In genomic region chr1:43009274-43009673, GRCh38 we compare ENCODE assay signal across 1 cellular context.
TF ChIP-seq lines count a peak whose summit lies in the region.

No MANE protein-coding gene starts in this region.

TF ChIP-seq in K562, 482 proteins besides CTCF, POLR2A, EP300 and RAD21 (continued from another document):
- TF ChIP-seq UBTF (IDR thresholded peaks at IDR 0.05; ENCODE audit: borderline replicate concordance in 1 of 2, low read depth in 2 of 2, low read length in 2 of 2) (no peak), ZNF830 (CRISPR knock-in tag; IDR thresholded peaks at IDR 0.05) (no peak), AFF4 (CRISPR knock-in tag; IDR thresholded peaks at IDR 0.05) (no peak), CBFA2T3 (IDR thresholded peaks at IDR 0.05) (peak; percentile 5; the same call in 1 of the 2 replicates), CHD1 (IDR thresholded peaks at IDR 0.05; ENCODE audit: low read length) (no peak), CUX1 (CRISPR knock-in tag; IDR thresholded peaks at IDR 0.05) (no peak), ZNF311 (CRISPR knock-in tag; IDR thresholded peaks at IDR 0.05) (no peak), SMARCA5 (IDR thresholded peaks at IDR 0.05) (no peak), RNF2 (IDR thresholded peaks at IDR 0.05) (no peak), BMI1 (IDR thresholded peaks at IDR 0.05; ENCODE audit: low read length) (no peak), SMARCB1 (IDR thresholded peaks at IDR 0.05; ENCODE audit: insufficient read length, low read depth) (no peak), POLR3G (IDR thresholded peaks at IDR 0.05; ENCODE audit: extremely low read depth, insufficient read length, insufficient replicate concordance) (no peak), ZNF354B (CRISPR knock-in tag; IDR thresholded peaks at IDR 0.05) (no peak), ILF3 (IDR thresholded peaks at IDR 0.05; ENCODE audit: borderline replicate concordance) (no peak), TRIM24 (IDR thresholded peaks at IDR 0.05) (no peak), GTF2A2 (tag; IDR thresholded peaks at IDR 0.05) (no peak), SRSF9 (IDR thresholded peaks at IDR 0.05; ENCODE audit: borderline replicate concordance, low read depth, low read length) (no peak), ZNF395 (CRISPR knock-in tag; IDR thresholded peaks at IDR 0.05) (no peak), ZNF224 (CRISPR knock-in tag; IDR thresholded peaks at IDR 0.05) (no peak)
- TF ChIP-seq, protein P1, sequence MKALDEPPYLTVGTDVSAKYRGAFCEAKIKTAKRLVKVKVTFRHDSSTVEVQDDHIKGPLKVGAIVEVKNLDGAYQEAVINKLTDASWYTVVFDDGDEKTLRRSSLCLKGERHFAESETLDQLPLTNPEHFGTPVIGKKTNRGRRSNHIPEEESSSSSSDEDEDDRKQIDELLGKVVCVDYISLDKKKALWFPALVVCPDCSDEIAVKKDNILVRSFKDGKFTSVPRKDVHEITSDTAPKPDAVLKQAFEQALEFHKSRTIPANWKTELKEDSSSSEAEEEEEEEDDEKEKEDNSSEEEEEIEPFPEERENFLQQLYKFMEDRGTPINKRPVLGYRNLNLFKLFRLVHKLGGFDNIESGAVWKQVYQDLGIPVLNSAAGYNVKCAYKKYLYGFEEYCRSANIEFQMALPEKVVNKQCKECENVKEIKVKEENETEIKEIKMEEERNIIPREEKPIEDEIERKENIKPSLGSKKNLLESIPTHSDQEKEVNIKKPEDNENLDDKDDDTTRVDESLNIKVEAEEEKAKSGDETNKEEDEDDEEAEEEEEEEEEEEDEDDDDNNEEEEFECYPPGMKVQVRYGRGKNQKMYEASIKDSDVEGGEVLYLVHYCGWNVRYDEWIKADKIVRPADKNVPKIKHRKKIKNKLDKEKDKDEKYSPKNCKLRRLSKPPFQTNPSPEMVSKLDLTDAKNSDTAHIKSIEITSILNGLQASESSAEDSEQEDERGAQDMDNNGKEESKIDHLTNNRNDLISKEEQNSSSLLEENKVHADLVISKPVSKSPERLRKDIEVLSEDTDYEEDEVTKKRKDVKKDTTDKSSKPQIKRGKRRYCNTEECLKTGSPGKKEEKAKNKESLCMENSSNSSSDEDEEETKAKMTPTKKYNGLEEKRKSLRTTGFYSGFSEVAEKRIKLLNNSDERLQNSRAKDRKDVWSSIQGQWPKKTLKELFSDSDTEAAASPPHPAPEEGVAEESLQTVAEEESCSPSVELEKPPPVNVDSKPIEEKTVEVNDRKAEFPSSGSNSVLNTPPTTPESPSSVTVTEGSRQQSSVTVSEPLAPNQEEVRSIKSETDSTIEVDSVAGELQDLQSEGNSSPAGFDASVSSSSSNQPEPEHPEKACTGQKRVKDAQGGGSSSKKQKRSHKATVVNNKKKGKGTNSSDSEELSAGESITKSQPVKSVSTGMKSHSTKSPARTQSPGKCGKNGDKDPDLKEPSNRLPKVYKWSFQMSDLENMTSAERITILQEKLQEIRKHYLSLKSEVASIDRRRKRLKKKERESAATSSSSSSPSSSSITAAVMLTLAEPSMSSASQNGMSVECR (CRISPR knock-in tag; IDR thresholded peaks at IDR 0.05) = no peak
- TF ChIP-seq, protein P2, sequence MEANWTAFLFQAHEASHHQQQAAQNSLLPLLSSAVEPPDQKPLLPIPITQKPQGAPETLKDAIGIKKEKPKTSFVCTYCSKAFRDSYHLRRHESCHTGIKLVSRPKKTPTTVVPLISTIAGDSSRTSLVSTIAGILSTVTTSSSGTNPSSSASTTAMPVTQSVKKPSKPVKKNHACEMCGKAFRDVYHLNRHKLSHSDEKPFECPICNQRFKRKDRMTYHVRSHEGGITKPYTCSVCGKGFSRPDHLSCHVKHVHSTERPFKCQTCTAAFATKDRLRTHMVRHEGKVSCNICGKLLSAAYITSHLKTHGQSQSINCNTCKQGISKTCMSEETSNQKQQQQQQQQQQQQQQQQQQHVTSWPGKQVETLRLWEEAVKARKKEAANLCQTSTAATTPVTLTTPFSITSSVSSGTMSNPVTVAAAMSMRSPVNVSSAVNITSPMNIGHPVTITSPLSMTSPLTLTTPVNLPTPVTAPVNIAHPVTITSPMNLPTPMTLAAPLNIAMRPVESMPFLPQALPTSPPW (CRISPR knock-in tag; IDR thresholded peaks at IDR 0.05) = peak; percentile 23; the same call in 1 of the 2 replicates
- TF ChIP-seq, protein P3, sequence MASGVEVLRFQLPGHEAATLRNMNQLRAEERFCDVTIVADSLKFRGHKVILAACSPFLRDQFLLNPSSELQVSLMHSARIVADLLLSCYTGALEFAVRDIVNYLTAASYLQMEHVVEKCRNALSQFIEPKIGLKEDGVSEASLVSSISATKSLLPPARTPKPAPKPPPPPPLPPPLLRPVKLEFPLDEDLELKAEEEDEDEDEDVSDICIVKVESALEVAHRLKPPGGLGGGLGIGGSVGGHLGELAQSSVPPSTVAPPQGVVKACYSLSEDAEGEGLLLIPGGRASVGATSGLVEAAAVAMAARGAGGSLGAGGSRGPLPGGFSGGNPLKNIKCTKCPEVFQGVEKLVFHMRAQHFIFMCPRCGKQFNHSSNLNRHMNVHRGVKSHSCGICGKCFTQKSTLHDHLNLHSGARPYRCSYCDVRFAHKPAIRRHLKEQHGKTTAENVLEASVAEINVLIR (CRISPR knock-in tag; IDR thresholded peaks at IDR 0.05) = no peak
- TF ChIP-seq, protein P4, sequence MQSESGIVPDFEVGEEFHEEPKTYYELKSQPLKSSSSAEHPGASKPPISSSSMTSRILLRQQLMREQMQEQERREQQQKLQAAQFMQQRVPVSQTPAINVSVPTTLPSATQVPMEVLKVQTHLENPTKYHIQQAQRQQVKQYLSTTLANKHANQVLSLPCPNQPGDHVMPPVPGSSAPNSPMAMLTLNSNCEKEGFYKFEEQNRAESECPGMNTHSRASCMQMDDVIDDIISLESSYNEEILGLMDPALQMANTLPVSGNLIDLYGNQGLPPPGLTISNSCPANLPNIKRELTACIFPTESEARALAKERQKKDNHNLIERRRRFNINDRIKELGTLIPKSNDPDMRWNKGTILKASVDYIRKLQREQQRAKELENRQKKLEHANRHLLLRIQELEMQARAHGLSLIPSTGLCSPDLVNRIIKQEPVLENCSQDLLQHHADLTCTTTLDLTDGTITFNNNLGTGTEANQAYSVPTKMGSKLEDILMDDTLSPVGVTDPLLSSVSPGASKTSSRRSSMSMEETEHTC (IDR thresholded peaks at IDR 0.05) = no peak
- TF ChIP-seq, protein P5, sequence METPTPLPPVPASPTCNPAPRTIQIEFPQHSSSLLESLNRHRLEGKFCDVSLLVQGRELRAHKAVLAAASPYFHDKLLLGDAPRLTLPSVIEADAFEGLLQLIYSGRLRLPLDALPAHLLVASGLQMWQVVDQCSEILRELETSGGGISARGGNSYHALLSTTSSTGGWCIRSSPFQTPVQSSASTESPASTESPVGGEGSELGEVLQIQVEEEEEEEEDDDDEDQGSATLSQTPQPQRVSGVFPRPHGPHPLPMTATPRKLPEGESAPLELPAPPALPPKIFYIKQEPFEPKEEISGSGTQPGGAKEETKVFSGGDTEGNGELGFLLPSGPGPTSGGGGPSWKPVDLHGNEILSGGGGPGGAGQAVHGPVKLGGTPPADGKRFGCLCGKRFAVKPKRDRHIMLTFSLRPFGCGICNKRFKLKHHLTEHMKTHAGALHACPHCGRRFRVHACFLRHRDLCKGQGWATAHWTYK (CRISPR knock-in tag; IDR thresholded peaks at IDR 0.05) = no peak
- TF ChIP-seq, protein P6, sequence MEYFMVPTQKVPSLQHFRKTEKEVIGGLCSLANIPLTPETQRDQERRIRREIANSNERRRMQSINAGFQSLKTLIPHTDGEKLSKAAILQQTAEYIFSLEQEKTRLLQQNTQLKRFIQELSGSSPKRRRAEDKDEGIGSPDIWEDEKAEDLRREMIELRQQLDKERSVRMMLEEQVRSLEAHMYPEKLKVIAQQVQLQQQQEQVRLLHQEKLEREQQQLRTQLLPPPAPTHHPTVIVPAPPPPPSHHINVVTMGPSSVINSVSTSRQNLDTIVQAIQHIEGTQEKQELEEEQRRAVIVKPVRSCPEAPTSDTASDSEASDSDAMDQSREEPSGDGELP (CRISPR knock-in tag; IDR thresholded peaks at IDR 0.05; ENCODE audit: borderline replicate concordance) = no peak
